Comparison of ENCODE assay signal across 12 cellular contexts in the genomic region with DNA sequence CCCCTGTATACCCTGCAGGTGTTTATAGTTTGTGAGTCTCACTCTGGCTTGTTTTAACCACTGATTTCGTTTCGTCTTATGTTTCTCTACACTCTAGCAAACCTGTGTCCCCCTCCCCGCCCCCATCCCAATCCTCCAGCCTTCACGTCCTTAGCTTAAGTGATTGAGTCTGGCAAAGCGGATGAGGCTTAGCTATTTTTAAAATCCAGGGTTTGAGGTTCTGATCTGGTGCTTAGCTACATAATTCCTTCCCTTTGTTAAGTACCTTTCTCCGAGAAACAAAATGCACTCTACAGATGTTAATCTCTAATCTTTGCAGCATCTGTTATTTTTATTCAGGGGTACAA. TPM values are rescaled to one million over a fixed set of nuclear protein-coding genes. Genes with fewer than 3 reads are reported as not detected.
DNase-seq lines count a peak whose midpoint lies in the region; ATAC-seq and TF ChIP-seq lines count a peak whose summit lies in the region.
"Had no signal": no experiment of that assay in that cellular context is flagged by ENCODE, and none has a peak within 500 bp of the region (broad histone marks: within the 10 kb centered on the region; RNA-seq: fewer than 3 reads in every experiment).

No MANE protein-coding gene starts in this region.

- H3K27ac ChIP-seq in heart right ventricle (peak overlapping the region in 7 of 10 donors; percentile 11 to 62 (median 43)), PC-9 (no peak overlapping the region), suprapubic skin (no peak overlapping the region)
- H3K27ac ChIP-seq: ascending aorta had no signal

- no peak for TF ChIP-seq EP300 in suprapubic skin (IDR thresholded peaks at IDR 0.05)

- TF ChIP-seq POLR2A in suprapubic skin (IDR thresholded peaks at IDR 0.05): no peak

- H3K4me3 ChIP-seq in heart right ventricle: peak overlapping the region in 6 of 10 donors; percentile 2 to 29 (median 23)
- H3K4me3 ChIP-seq in PC-9: peak overlapping the region; percentile 29; the same call in 1 of the 2 replicates
- H3K4me3 ChIP-seq in fibroblast of pulmonary artery (replicated peaks; ENCODE audit: low read depth, low read length): peak overlapping the region; percentile 21
- peak overlapping the region; percentile 11 for H3K4me3 ChIP-seq in suprapubic skin
- H3K4me3 ChIP-seq: ascending aorta had no signal

- H4K20me1 ChIP-seq in PC-9 (ENCODE audit: insufficient read depth): peaks cover 45% of the 10 kb centered on the region

- H2AFZ ChIP-seq in PC-9: no peak overlapping the region

- DNase-seq in heart right ventricle (no peak), Right ventricle myocardium superior (no peak), PC-9 (no peak), fibroblast of pulmonary artery (ENCODE audit: low read depth) (no peak), suprapubic skin (ENCODE audit: low spot score in 2 of 2) (no peak)
- no peak for DNase-seq in activated effector memory CD4-positive, alpha-beta T cell treated with anti-CD3 and anti-CD28 coated beads, Interleukin-2, amount 50 U/mL, for 16 hours
- DNase-seq: activated CD4-positive, CD25-positive, alpha-beta regulatory T cell treated with anti-CD3 and anti-CD28 coated beads, Interleukin-2, amount 50 U/mL, for 72 hours; foreskin melanocyte had no signal

- H3K9me3 ChIP-seq in heart right ventricle (no peaks in the 10 kb centered on the region), PC-9 (ENCODE audit: insufficient read depth, low read depth) (no peaks in the 10 kb centered on the region), suprapubic skin (no peaks in the 10 kb centered on the region)
- H3K9me3 ChIP-seq: ascending aorta had no signal

- no TSS peak for BruUV-seq in PC-9 (replicated peaks; lab: Mats Ljungman, UMichigan)

- ATAC-seq in heart right ventricle (peak in 5 of 8 donors; percentile 17 to 62 (median 40)), Right ventricle myocardium superior (ENCODE audit: poor library complexity) (no peak), GM21381 (IDR thresholded peaks at IDR 0.05; ENCODE audit: unreplicated experiment) (no peak), GM18498 (IDR thresholded peaks at IDR 0.05; ENCODE audit: unreplicated experiment) (no peak)

- H3K4me2 ChIP-seq in PC-9: peak overlapping the region; percentile 77

- H3K27me3 ChIP-seq in heart right ventricle (no peaks in the 10 kb centered on the region), PC-9 (ENCODE audit: insufficient read depth, low read depth) (no peaks in the 10 kb centered on the region), suprapubic skin (no peaks in the 10 kb centered on the region)
- H3K27me3 ChIP-seq: ascending aorta had no signal

- intact Hi-C loops in heart right ventricle (cut with DNase I): loop anchor here in 2 of 10 donors (5.0 to 10.0 kb wide), 2 partner anchors 83 to 91 kb away; no protein-coding TSS in a partner anchor
- intact Hi-C loops in Right ventricle myocardium superior (cut with DNase I): no loop called here
- intact Hi-C loops in PC-9 (cut with micrococcal nuclease; ENCODE audit: unreplicated experiment): loop anchor here (10.0 kb wide), 1 partner anchor 173 kb away; no protein-coding TSS in a partner anchor

- TF ChIP-seq CTCF in heart right ventricle (IDR thresholded peaks at IDR 0.05) (no peak), PC-9 (conservative IDR thresholded peaks at IDR 0.05) (no peak), fibroblast of pulmonary artery (IDR thresholded peaks at IDR 0.05; ENCODE audit: low read length, missing control alignments) (no peak), suprapubic skin (IDR thresholded peaks at IDR 0.05) (no peak)

- H3F3A ChIP-seq in PC-9 (ENCODE audit: insufficient read depth, low read depth): peaks cover 14% of the 10 kb centered on the region; the same call in 1 of the 2 replicates

- H3K79me2 ChIP-seq in PC-9 (ENCODE audit: low read depth): peaks cover 100% of the 10 kb centered on the region

- 29 to 34% methylated on average over 6 of the region's 6 CpGs for WGBS in heart right ventricle, 2 donors
- WGBS in suprapubic skin: 68% methylated on average over 6 of the region's 6 CpGs

- H3K4me1 ChIP-seq in heart right ventricle (peaks cover 10 to 77% (median 39%) of the 10 kb centered on the region in 9 donors), PC-9 (replicated peaks; ENCODE audit: insufficient read depth) (peaks cover 64% of the 10 kb centered on the region), suprapubic skin (peaks cover 11% of the 10 kb centered on the region)
- H3K4me1 ChIP-seq: ascending aorta had no signal

- POLR2A ChIA-PET in PC-9 (lab: Charles Lee; ENCODE audit: unreplicated experiment): interaction anchor here (0.6 to 0.8 kb wide), 2 partner anchors 60 to 1255 kb away, joined by 4 to 12 read pairs; no protein-coding TSS in a partner anchor

- CTCF ChIA-PET in PC-9 (lab: Charles Lee): interaction anchor here (0.6 to 1.9 kb wide), 4 partner anchors 42 to 245 kb away, joined by 3 to 14 read pairs (median 6); no protein-coding TSS in a partner anchor

- H3K9me2 ChIP-seq in PC-9 (ENCODE audit: insufficient read depth): no peaks in the 10 kb centered on the region

- no peaks in the 10 kb centered on the region for H3K36me3 ChIP-seq in heart right ventricle
- 0 out of 2 replicates have a peak, but pooled peaks cover 3% of the 10 kb centered on the region for H3K36me3 ChIP-seq in PC-9 (ENCODE audit: low read depth)
- no peaks in the 10 kb centered on the region for H3K36me3 ChIP-seq in suprapubic skin
- H3K36me3 ChIP-seq: ascending aorta had no signal

RNA-seq across cellular contexts. Expression of a gene that starts 7.8 kb away (rescaled TPM):
- 10 to 100 TPM; 17.5 to 29.2 (median 20.4) TPM for total RNA-seq in heart right ventricle
- polyA plus RNA-seq in heart right ventricle: 1 to 10 TPM; 3.5 to 4.3 TPM
- total RNA-seq in Right ventricle myocardium superior: 25.4 TPM
- total RNA-seq in PC-9 (2021): 91.4 and 107 TPM in 2 replicates
- 10 to 100 TPM; 14.1 to 30.7 (median 19.4) TPM for total RNA-seq in suprapubic skin
- polyA plus RNA-seq: CD14-positive monocyte had no signal

Comparison
In these comparisons a context has a peak if more than half of its experiments do, and no peak if none do; other contexts are left out.
1. ATAC-seq: peak in heart right ventricle (5 of 8); none in Right ventricle myocardium superior (single experiment), GM21381 (single experiment) and GM18498 (single experiment).
2. H3K27ac ChIP-seq: peak in heart right ventricle (7 of 10); none in PC-9 (single experiment) and suprapubic skin (single experiment).
3. Peak in every context shown above with its lines, with median percentiles within 50 percentile points of each other: H3K4me3 ChIP-seq.